Comparison of ENCODE assay signal across 9 cellular contexts in genomic region chr19:51354742-51355148, GRCh38. TPM values are rescaled to one million over a fixed set of nuclear protein-coding genes. Genes with fewer than 3 reads are reported as not detected.
DNase-seq lines count a peak whose midpoint lies in the region; ATAC-seq lines count a peak whose summit lies in the region.
"Had no signal": no experiment of that assay in that cellular context is flagged by ENCODE, and none has a peak within 500 bp of the region (broad histone marks: within the 10 kb centered on the region; RNA-seq: fewer than 3 reads in every experiment).

No MANE protein-coding gene starts in this region.

- no peaks in the 10 kb centered on the region for H3K36me3 Mint-ChIP-seq in activated naive CD8-positive, alpha-beta T cell

- H3K27ac Mint-ChIP-seq in activated naive CD8-positive, alpha-beta T cell: peak overlapping the region; percentile 82

- peak; percentile 51 for DNase-seq in stimulated activated CD4-positive, alpha-beta T cell treated with anti-CD3 and anti-CD28 coated beads, Interleukin-15, amount 100 ng/mL, for 24 hours
- DNase-seq in stimulated activated CD4-positive, alpha-beta T cell treated with anti-CD3 and anti-CD28 coated beads, Interleukin-2, amount 100 ng/mL, for 48 hours: no peak
- DNase-seq in iPS-NIHi7 (ENCODE audit: extremely low spot score) (peak; percentile 58), NCI-H2171 treated with DMSO at 0.1 percent for 48 hours (lab: John Stamatoyannopoulos, UW) (no peak), NCI-H2029 treated with DMSO at 0.1 percent for 48 hours (lab: John Stamatoyannopoulos, UW) (no peak)
- DNase-seq: KG1 had no signal

- no peaks in the 10 kb centered on the region for H3K27me3 Mint-ChIP-seq in activated naive CD8-positive, alpha-beta T cell

- H3K9me3 ChIP-seq in thymus (ENCODE audit: control insufficient read depth): no peaks in the 10 kb centered on the region

- peaks cover 31% of the 10 kb centered on the region for H3K4me1 Mint-ChIP-seq in activated naive CD8-positive, alpha-beta T cell (ENCODE audit: low read depth)

- H3K27me3 ChIP-seq in thymus (ENCODE audit: control insufficient read depth, insufficient read depth): no peaks in the 10 kb centered on the region

- peak overlapping the region; percentile 58 for H3K4me3 Mint-ChIP-seq in activated naive CD8-positive, alpha-beta T cell

- peaks cover 8% of the 10 kb centered on the region for H3K4me1 ChIP-seq in thymus (ENCODE audit: control insufficient read depth, insufficient read depth, low read length)

- peak overlapping the region; percentile 73 for H3K27ac ChIP-seq in thymus (ENCODE audit: low read depth)

- peaks cover 27% of the 10 kb centered on the region for H3K36me3 ChIP-seq in thymus (ENCODE audit: control insufficient read depth, insufficient read depth)

- no peak for ATAC-seq in HG02840 (IDR thresholded peaks at IDR 0.05; ENCODE audit: low FRiP score, unreplicated experiment)

- H3K4me3 ChIP-seq in thymus (ENCODE audit: low read length): no peak overlapping the region

- WGBS in thymus: 6% methylated on average over 8 of the region's 8 CpGs

- no peaks in the 10 kb centered on the region for H3K9me3 Mint-ChIP-seq in activated naive CD8-positive, alpha-beta T cell (ENCODE audit: low read depth)

RNA-seq across cellular contexts. Expression of gene ETFB, which starts 11.4 kb away (rescaled TPM):
- polyA plus RNA-seq in thymus: 121 TPM

RNA-seq across cellular contexts. Expression of gene VSIG10L, which starts 12.8 kb away (rescaled TPM):
- polyA plus RNA-seq in thymus: 5.7 TPM

RNA-seq across cellular contexts. Expression of gene CLDND2, which starts 14.1 kb away (rescaled TPM):
- 2.1 TPM for polyA plus RNA-seq in thymus

RNA-seq across cellular contexts. Expression of gene NKG7, which starts 17.7 kb away (rescaled TPM):
- 11.6 TPM for polyA plus RNA-seq in thymus

RNA-seq across cellular contexts. Expression of gene LIM2, which starts 33.0 kb away (rescaled TPM):
- polyA plus RNA-seq in thymus: not detected

Comparison
In these comparisons a context has a peak if more than half of its experiments do, and no peak if none do; other contexts are left out.
1. DNase-seq: peak in stimulated activated CD4-positive, alpha-beta T cell treated with anti-CD3 and anti-CD28 coated beads, Interleukin-15, amount 100 ng/mL, for 24 hours (single experiment) and iPS-NIHi7 (single experiment); none in stimulated activated CD4-positive, alpha-beta T cell treated with anti-CD3 and anti-CD28 coated beads, Interleukin-2, amount 100 ng/mL, for 48 hours (0 of 2), NCI-H2171 treated with DMSO at 0.1 percent for 48 hours (single experiment) and NCI-H2029 treated with DMSO at 0.1 percent for 48 hours (single experiment).